ENCODE assay signal across 1 cellular context in the genomic region with DNA sequence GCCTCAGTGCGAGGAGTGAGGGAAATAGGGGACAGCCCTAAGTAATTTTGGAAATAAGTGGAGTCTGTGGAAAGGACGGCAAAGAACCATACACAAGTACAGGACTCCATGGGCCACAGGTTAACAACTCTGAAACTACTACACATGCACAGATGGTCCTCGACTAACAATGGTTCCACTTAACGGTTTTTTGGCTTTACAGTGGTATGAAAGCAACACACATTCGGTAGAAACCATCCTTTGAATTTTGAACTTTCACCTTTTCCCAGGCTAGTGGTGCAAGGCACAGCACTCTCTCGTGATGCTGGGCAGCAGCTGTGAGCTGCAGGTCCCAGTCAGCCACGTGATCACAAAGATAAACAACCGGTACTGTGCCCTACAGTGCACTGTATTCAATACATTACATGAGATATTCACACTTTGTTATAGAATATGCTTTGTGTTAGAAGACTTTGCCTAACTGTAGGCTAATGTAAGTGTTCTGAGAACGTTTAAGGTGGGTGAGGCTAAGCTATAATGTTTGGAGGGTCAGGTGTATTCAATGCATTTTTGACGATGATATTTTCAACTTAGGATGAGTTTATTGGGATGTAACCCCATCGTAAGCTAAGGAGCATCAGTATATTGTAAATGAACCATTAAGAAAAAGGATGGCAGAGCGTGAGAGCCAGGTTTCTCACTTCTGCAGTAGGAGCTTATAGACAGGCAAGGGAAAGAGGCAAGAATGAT.
TF ChIP-seq lines count a peak whose summit lies in the region.

No MANE protein-coding gene starts in this region.

TF ChIP-seq in HepG2, 621 proteins besides CTCF, POLR2A, EP300 and RAD21 (continued from another document and continues in another):
- TF ChIP-seq ZNF605 (CRISPR knock-in tag; IDR thresholded peaks at IDR 0.05) (peak; percentile 46; the same call in 1 of the 2 replicates), ELF4 (CRISPR knock-in tag; IDR thresholded peaks at IDR 0.05; ENCODE audit: borderline replicate concordance) (0 out of 2 replicates have a peak, but pooled peaks have one; percentile 30), AKAP8 (CRISPR knock-in tag; IDR thresholded peaks at IDR 0.05) (no peak), ZNF792 (CRISPR knock-in tag; IDR thresholded peaks at IDR 0.05) (peak; percentile 92), NFAT5 (CRISPR knock-in tag; IDR thresholded peaks at IDR 0.05) (no peak), ATM (IDR thresholded peaks at IDR 0.05; ENCODE audit: borderline replicate concordance) (no peak), ZNF44 (CRISPR knock-in tag; IDR thresholded peaks at IDR 0.05) (peak; percentile 68; the same call in 1 of the 2 replicates), ZKSCAN1 (IDR thresholded peaks at IDR 0.05; ENCODE audit: low read length) (no peak), PPARG (CRISPR knock-in tag; conservative IDR thresholded peaks at IDR 0.05) (peak; percentile 98), DPF2 (CRISPR knock-in tag; IDR thresholded peaks at IDR 0.05; ENCODE audit: borderline replicate concordance, low read depth) (peak; percentile 68; the same call in 1 of the 2 replicates), NAIF1 (CRISPR knock-in tag; IDR thresholded peaks at IDR 0.05; ENCODE audit: borderline replicate concordance) (no peak), ZNF577 (CRISPR knock-in tag; IDR thresholded peaks at IDR 0.05; ENCODE audit: borderline replicate concordance, low read depth) (no peak), ZNF407 (CRISPR knock-in tag; IDR thresholded peaks at IDR 0.05; ENCODE audit: not compliant biosample characterization) (no peak), ZNF292 (CRISPR knock-in tag; IDR thresholded peaks at IDR 0.05; ENCODE audit: borderline replicate concordance, low read depth) (peak; percentile 99), GATA4 (IDR thresholded peaks at IDR 0.05; ENCODE audit: borderline replicate concordance, low read depth) (no peak), ZNF17 (CRISPR knock-in tag; IDR thresholded peaks at IDR 0.05) (no peak), TMF1 (CRISPR knock-in tag; IDR thresholded peaks at IDR 0.05; ENCODE audit: low read depth) (no peak), PRMT3 (CRISPR knock-in tag; IDR thresholded peaks at IDR 0.05; ENCODE audit: borderline replicate concordance, low read depth) (no peak), ARNT (IDR thresholded peaks at IDR 0.05) (no peak), FOSL1 (CRISPR knock-in tag; IDR thresholded peaks at IDR 0.05; ENCODE audit: borderline replicate concordance) (no peak), ARHGAP35 (CRISPR knock-in tag; IDR thresholded peaks at IDR 0.05; ENCODE audit: borderline replicate concordance) (no peak), FOXA1 (IDR thresholded peaks at IDR 0.05) (no peak), FOXA1 (CRISPR knock-in tag; IDR thresholded peaks at IDR 0.05) (peak; percentile 99), TRIM24 (CRISPR knock-in tag; IDR thresholded peaks at IDR 0.05) (0 out of 2 replicates have a peak, but pooled peaks have one; percentile 55), ARID2 (CRISPR knock-in tag; IDR thresholded peaks at IDR 0.05; ENCODE audit: borderline replicate concordance) (no peak)
- TF ChIP-seq, protein P1, sequence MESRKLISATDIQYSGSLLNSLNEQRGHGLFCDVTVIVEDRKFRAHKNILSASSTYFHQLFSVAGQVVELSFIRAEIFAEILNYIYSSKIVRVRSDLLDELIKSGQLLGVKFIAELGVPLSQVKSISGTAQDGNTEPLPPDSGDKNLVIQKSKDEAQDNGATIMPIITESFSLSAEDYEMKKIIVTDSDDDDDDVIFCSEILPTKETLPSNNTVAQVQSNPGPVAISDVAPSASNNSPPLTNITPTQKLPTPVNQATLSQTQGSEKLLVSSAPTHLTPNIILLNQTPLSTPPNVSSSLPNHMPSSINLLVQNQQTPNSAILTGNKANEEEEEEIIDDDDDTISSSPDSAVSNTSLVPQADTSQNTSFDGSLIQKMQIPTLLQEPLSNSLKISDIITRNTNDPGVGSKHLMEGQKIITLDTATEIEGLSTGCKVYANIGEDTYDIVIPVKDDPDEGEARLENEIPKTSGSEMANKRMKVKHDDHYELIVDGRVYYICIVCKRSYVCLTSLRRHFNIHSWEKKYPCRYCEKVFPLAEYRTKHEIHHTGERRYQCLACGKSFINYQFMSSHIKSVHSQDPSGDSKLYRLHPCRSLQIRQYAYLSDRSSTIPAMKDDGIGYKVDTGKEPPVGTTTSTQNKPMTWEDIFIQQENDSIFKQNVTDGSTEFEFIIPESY (CRISPR knock-in tag; IDR thresholded peaks at IDR 0.05): peak; percentile 81
- TF ChIP-seq, protein P2, sequence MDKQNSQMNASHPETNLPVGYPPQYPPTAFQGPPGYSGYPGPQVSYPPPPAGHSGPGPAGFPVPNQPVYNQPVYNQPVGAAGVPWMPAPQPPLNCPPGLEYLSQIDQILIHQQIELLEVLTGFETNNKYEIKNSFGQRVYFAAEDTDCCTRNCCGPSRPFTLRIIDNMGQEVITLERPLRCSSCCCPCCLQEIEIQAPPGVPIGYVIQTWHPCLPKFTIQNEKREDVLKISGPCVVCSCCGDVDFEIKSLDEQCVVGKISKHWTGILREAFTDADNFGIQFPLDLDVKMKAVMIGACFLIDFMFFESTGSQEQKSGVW (CRISPR knock-in tag; IDR thresholded peaks at IDR 0.05; ENCODE audit: borderline replicate concordance): no peak
- TF ChIP-seq, protein P3, sequence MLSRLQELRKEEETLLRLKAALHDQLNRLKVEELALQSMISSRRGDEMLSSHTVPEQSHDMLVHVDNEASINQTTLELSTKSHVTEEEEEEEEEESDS (CRISPR knock-in tag; IDR thresholded peaks at IDR 0.05; ENCODE audit: borderline replicate concordance): no peak
- TF ChIP-seq, protein P4, sequence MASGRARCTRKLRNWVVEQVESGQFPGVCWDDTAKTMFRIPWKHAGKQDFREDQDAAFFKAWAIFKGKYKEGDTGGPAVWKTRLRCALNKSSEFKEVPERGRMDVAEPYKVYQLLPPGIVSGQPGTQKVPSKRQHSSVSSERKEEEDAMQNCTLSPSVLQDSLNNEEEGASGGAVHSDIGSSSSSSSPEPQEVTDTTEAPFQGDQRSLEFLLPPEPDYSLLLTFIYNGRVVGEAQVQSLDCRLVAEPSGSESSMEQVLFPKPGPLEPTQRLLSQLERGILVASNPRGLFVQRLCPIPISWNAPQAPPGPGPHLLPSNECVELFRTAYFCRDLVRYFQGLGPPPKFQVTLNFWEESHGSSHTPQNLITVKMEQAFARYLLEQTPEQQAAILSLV (CRISPR knock-in tag; IDR thresholded peaks at IDR 0.05; ENCODE audit: borderline replicate concordance): no peak
- TF ChIP-seq, protein P5, sequence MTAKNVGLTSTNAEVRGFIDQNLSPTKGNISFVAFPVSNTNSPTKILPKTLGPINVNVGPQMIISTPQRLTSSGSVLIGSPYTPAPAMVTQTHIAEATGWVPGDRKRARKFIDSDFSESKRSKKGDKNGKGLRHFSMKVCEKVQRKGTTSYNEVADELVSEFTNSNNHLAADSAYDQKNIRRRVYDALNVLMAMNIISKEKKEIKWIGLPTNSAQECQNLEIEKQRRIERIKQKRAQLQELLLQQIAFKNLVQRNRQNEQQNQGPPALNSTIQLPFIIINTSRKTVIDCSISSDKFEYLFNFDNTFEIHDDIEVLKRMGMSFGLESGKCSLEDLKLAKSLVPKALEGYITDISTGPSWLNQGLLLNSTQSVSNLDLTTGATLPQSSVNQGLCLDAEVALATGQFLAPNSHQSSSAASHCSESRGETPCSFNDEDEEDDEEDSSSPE (CRISPR knock-in tag; IDR thresholded peaks at IDR 0.05): peak; percentile 65
- TF ChIP-seq, protein P6, sequence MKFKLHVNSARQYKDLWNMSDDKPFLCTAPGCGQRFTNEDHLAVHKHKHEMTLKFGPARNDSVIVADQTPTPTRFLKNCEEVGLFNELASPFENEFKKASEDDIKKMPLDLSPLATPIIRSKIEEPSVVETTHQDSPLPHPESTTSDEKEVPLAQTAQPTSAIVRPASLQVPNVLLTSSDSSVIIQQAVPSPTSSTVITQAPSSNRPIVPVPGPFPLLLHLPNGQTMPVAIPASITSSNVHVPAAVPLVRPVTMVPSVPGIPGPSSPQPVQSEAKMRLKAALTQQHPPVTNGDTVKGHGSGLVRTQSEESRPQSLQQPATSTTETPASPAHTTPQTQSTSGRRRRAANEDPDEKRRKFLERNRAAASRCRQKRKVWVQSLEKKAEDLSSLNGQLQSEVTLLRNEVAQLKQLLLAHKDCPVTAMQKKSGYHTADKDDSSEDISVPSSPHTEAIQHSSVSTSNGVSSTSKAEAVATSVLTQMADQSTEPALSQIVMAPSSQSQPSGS (CRISPR knock-in tag; IDR thresholded peaks at IDR 0.05): peak; percentile 83
